ENCODE assay signal across 1 cellular context in genomic region chr18:617970-618504, GRCh38.
TF ChIP-seq lines count a peak whose summit lies in the region.

No MANE protein-coding gene starts in this region.

TF ChIP-seq in K562, 482 proteins besides CTCF, POLR2A, EP300 and RAD21 (continued from another document and continues in another):
- no peak for TF ChIP-seq CREB5 (CRISPR knock-in tag; IDR thresholded peaks at IDR 0.05)
- TF ChIP-seq SMC3 (conservative IDR thresholded peaks at IDR 0.05; ENCODE audit: insufficient read depth, low read depth, low read length) = no peak
- no peak for TF ChIP-seq ZHX1 (conservative IDR thresholded peaks at IDR 0.05; ENCODE audit: low read length)
- TF ChIP-seq ZBTB43 (CRISPR knock-in tag; IDR thresholded peaks at IDR 0.05) = no peak
- TF ChIP-seq KLF10 (CRISPR knock-in tag; IDR thresholded peaks at IDR 0.05) = no peak
- TF ChIP-seq BCLAF1 (IDR thresholded peaks at IDR 0.05; ENCODE audit: borderline replicate concordance in 1 of 2, control insufficient read depth in 1 of 2, low read depth in 2 of 2, low read length in 1 of 2) = no peak
- no peak for TF ChIP-seq YY1 (IDR thresholded peaks at IDR 0.05; ENCODE audit: borderline replicate concordance in 1 of 3, control insufficient read depth in 1 of 3, extremely low read depth in 1 of 3, insufficient read depth in 3 of 3, insufficient read length in 1 of 3, insufficient replicate concordance in 2 of 3, low read depth in 1 of 3, low read length in 2 of 3)
- TF ChIP-seq ZNF830 (CRISPR knock-in tag; IDR thresholded peaks at IDR 0.05) = no peak
- no peak for TF ChIP-seq TAF15 (IDR thresholded peaks at IDR 0.05; ENCODE audit: low read depth, low read length)
- TF ChIP-seq LEF1 (IDR thresholded peaks at IDR 0.05) = peak; percentile 92
- peak in 1 of 2 experiments; percentile 84; a peak in 2 of 4 replicates for TF ChIP-seq MLLT1 (IDR thresholded peaks at IDR 0.05)
- TF ChIP-seq SIX5 (IDR thresholded peaks at IDR 0.05; ENCODE audit: borderline replicate concordance in 1 of 2, insufficient read depth in 1 of 2, low read depth in 1 of 2, low read length in 2 of 2) = no peak
- no peak for TF ChIP-seq ZNF76 (CRISPR knock-in tag; IDR thresholded peaks at IDR 0.05; ENCODE audit: borderline replicate concordance)
- TF ChIP-seq GTF2E2 (tag; IDR thresholded peaks at IDR 0.05) = no peak; the same call in 1 of the 2 replicates
- no peak for TF ChIP-seq ZNF77 (CRISPR knock-in tag; IDR thresholded peaks at IDR 0.05)
- TF ChIP-seq SMAD1 (IDR thresholded peaks at IDR 0.05; ENCODE audit: low read depth, low read length, partially characterized antibody) = peak; percentile 85
- peak; percentile 26 for TF ChIP-seq ZFP36 (IDR thresholded peaks at IDR 0.05; ENCODE audit: low read depth, low read length, partially characterized antibody)
- TF ChIP-seq ZNF24 (IDR thresholded peaks at IDR 0.05) = no peak
- no peak for TF ChIP-seq FOS (IDR thresholded peaks at IDR 0.05; ENCODE audit: extremely low read depth, insufficient read length)
- no peak for TF ChIP-seq FOXP4 (CRISPR knock-in tag; IDR thresholded peaks at IDR 0.05; ENCODE audit: borderline replicate concordance)
- TF ChIP-seq RBM17 (IDR thresholded peaks at IDR 0.05; ENCODE audit: borderline replicate concordance, low read depth, low read length) = no peak
- TF ChIP-seq PATZ1 (CRISPR knock-in tag; IDR thresholded peaks at IDR 0.05; ENCODE audit: borderline replicate concordance) = no peak
- no peak for TF ChIP-seq SMARCA5 (IDR thresholded peaks at IDR 0.05)
- no peak for TF ChIP-seq ZNF174 (CRISPR knock-in tag; IDR thresholded peaks at IDR 0.05)
- peak; percentile 39; the same call in 1 of the 2 replicates for TF ChIP-seq RAD51 (IDR thresholded peaks at IDR 0.05; ENCODE audit: borderline replicate concordance, low read depth)
- TF ChIP-seq MTF1 (CRISPR knock-in tag; IDR thresholded peaks at IDR 0.05; ENCODE audit: borderline replicate concordance) = no peak
- no peak for TF ChIP-seq SRSF3 (IDR thresholded peaks at IDR 0.05; ENCODE audit: insufficient read depth, low read length)
- no peak for TF ChIP-seq SETDB1 (IDR thresholded peaks at IDR 0.05; ENCODE audit: low read length)
- no peak for TF ChIP-seq HMG20A (CRISPR knock-in tag; conservative IDR thresholded peaks at IDR 0.05)
- TF ChIP-seq LCOR (CRISPR knock-in tag; IDR thresholded peaks at IDR 0.05) = 0 out of 2 replicates have a peak, but pooled peaks have one; percentile 32
- peak; percentile 95 for TF ChIP-seq ZBED1 (IDR thresholded peaks at IDR 0.05)
- no peak for TF ChIP-seq PURB (CRISPR knock-in tag; IDR thresholded peaks at IDR 0.05; ENCODE audit: low read depth)
- no peak for TF ChIP-seq ZNF699 (CRISPR knock-in tag; IDR thresholded peaks at IDR 0.05; ENCODE audit: insufficient replicate concordance)
- peak; percentile 94 for TF ChIP-seq HDAC2 (IDR thresholded peaks at IDR 0.05)
- TF ChIP-seq PHB (CRISPR knock-in tag; IDR thresholded peaks at IDR 0.05) = no peak
- no peak for TF ChIP-seq STAG1 (CRISPR knock-in tag; IDR thresholded peaks at IDR 0.05; ENCODE audit: borderline replicate concordance)
- no peak for TF ChIP-seq PTBP1 (IDR thresholded peaks at IDR 0.05; ENCODE audit: low read depth, low read length)
- TF ChIP-seq ILF3 (IDR thresholded peaks at IDR 0.05; ENCODE audit: borderline replicate concordance) = no peak
- TF ChIP-seq ZNF583 (CRISPR knock-in tag; IDR thresholded peaks at IDR 0.05) = no peak
- TF ChIP-seq E2F5 (CRISPR knock-in tag; IDR thresholded peaks at IDR 0.05) = no peak
- TF ChIP-seq KDM2B (CRISPR knock-in tag; IDR thresholded peaks at IDR 0.05) = no peak
- no peak for TF ChIP-seq ARID3B (CRISPR knock-in tag; IDR thresholded peaks at IDR 0.05; ENCODE audit: borderline replicate concordance)
- no peak for TF ChIP-seq MBD1 (CRISPR knock-in tag; IDR thresholded peaks at IDR 0.05)
- TF ChIP-seq SRSF1 (IDR thresholded peaks at IDR 0.05; ENCODE audit: low read depth, low read length) = no peak
- 0 out of 2 replicates have a peak, but pooled peaks have one; percentile 13 for TF ChIP-seq ELF1 (tag; IDR thresholded peaks at IDR 0.05)
- no peak for TF ChIP-seq RHOXF2B (CRISPR knock-in tag; conservative IDR thresholded peaks at IDR 0.05)
- peak in 1 of 2 experiments; percentile 52; a peak in 1 of 3 replicates for TF ChIP-seq CBX3 (IDR thresholded peaks at IDR 0.05; ENCODE audit: borderline replicate concordance in 1 of 2, low read length in 2 of 2)
